ENCODE assay signal across 1 cellular context in genomic region chr4:5036239-5036638, GRCh38.
TF ChIP-seq lines count a peak whose summit lies in the region.

No MANE protein-coding gene starts in this region.

TF ChIP-seq in K562, 482 proteins besides CTCF, POLR2A, EP300 and RAD21 (continues in another document):
- TF ChIP-seq ZBTB40 (IDR thresholded peaks at IDR 0.05) (no peak), ZBTB40 (CRISPR knock-in tag; IDR thresholded peaks at IDR 0.05) (no peak), EHMT2 (IDR thresholded peaks at IDR 0.05) (no peak), ZBED1 (IDR thresholded peaks at IDR 0.05) (no peak), BHLHE40 (IDR thresholded peaks at IDR 0.05; ENCODE audit: low read length) (0 out of 2 replicates have a peak, but pooled peaks have one; percentile 22), YY1 (IDR thresholded peaks at IDR 0.05; ENCODE audit: borderline replicate concordance in 1 of 3, control insufficient read depth in 1 of 3, extremely low read depth in 1 of 3, insufficient read depth in 3 of 3, insufficient read length in 1 of 3, insufficient replicate concordance in 2 of 3, low read depth in 1 of 3, low read length in 2 of 3) (no peak), PREB (CRISPR knock-in tag; IDR thresholded peaks at IDR 0.05) (no peak), NR2C1 (IDR thresholded peaks at IDR 0.05) (no peak), NR2C1 (tag; IDR thresholded peaks at IDR 0.05) (0 out of 2 replicates have a peak, but pooled peaks have one; percentile 15), RBFOX2 (IDR thresholded peaks at IDR 0.05; ENCODE audit: low read depth, low read length) (no peak), WHSC1 (IDR thresholded peaks at IDR 0.05; ENCODE audit: low read length) (no peak), KHSRP (IDR thresholded peaks at IDR 0.05) (no peak), PYGO2 (tag; IDR thresholded peaks at IDR 0.05) (no peak), ZFP30 (CRISPR knock-in tag; IDR thresholded peaks at IDR 0.05; ENCODE audit: borderline replicate concordance) (no peak), SP1 (CRISPR knock-in tag; IDR thresholded peaks at IDR 0.05) (no peak), NFYB (IDR thresholded peaks at IDR 0.05; ENCODE audit: extremely low read depth, insufficient read length) (no peak), CCNT2 (IDR thresholded peaks at IDR 0.05; ENCODE audit: borderline replicate concordance, extremely low read depth, insufficient read length, low read depth, low read length) (no peak), ZNF184 (CRISPR knock-in tag; IDR thresholded peaks at IDR 0.05) (no peak), MAFF (IDR thresholded peaks at IDR 0.05; ENCODE audit: low read length) (peak; percentile 100), MTF1 (CRISPR knock-in tag; IDR thresholded peaks at IDR 0.05; ENCODE audit: borderline replicate concordance) (no peak), NR4A1 (CRISPR knock-in tag; IDR thresholded peaks at IDR 0.05) (no peak), NR4A1 (tag; IDR thresholded peaks at IDR 0.05) (no peak), ZNF79 (CRISPR knock-in tag; IDR thresholded peaks at IDR 0.05; ENCODE audit: low read depth) (no peak), POLR2AphosphoS5 (IDR thresholded peaks at IDR 0.05; ENCODE audit: control insufficient read depth, insufficient read depth, low read depth, low read length) (peak; percentile 78), NFIX (CRISPR knock-in tag; IDR thresholded peaks at IDR 0.05; ENCODE audit: low read depth) (no peak), MXI1 (IDR thresholded peaks at IDR 0.05; ENCODE audit: low read depth, low read length) (peak; percentile 39; the same call in 1 of the 2 replicates), ZNF444 (CRISPR knock-in tag; IDR thresholded peaks at IDR 0.05) (no peak), ZNF830 (CRISPR knock-in tag; IDR thresholded peaks at IDR 0.05) (no peak), ZNF583 (CRISPR knock-in tag; IDR thresholded peaks at IDR 0.05) (no peak), NEUROD1 (IDR thresholded peaks at IDR 0.05; ENCODE audit: borderline replicate concordance, low read depth, low read length, partially characterized antibody) (peak; percentile 43), NFRKB (IDR thresholded peaks at IDR 0.05; ENCODE audit: low read depth) (no peak; the same call in 1 of the 2 replicates)
- TF ChIP-seq, protein P1, sequence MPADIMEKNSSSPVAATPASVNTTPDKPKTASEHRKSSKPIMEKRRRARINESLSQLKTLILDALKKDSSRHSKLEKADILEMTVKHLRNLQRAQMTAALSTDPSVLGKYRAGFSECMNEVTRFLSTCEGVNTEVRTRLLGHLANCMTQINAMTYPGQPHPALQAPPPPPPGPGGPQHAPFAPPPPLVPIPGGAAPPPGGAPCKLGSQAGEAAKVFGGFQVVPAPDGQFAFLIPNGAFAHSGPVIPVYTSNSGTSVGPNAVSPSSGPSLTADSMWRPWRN (IDR thresholded peaks at IDR 0.05; ENCODE audit: low read depth), result peak; percentile 40; the same call in 1 of the 2 replicates
- TF ChIP-seq, protein P2, sequence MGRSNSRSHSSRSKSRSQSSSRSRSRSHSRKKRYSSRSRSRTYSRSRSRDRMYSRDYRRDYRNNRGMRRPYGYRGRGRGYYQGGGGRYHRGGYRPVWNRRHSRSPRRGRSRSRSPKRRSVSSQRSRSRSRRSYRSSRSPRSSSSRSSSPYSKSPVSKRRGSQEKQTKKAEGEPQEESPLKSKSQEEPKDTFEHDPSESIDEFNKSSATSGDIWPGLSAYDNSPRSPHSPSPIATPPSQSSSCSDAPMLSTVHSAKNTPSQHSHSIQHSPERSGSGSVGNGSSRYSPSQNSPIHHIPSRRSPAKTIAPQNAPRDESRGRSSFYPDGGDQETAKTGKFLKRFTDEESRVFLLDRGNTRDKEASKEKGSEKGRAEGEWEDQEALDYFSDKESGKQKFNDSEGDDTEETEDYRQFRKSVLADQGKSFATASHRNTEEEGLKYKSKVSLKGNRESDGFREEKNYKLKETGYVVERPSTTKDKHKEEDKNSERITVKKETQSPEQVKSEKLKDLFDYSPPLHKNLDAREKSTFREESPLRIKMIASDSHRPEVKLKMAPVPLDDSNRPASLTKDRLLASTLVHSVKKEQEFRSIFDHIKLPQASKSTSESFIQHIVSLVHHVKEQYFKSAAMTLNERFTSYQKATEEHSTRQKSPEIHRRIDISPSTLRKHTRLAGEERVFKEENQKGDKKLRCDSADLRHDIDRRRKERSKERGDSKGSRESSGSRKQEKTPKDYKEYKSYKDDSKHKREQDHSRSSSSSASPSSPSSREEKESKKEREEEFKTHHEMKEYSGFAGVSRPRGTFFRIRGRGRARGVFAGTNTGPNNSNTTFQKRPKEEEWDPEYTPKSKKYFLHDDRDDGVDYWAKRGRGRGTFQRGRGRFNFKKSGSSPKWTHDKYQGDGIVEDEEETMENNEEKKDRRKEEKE (IDR thresholded peaks at IDR 0.05; ENCODE audit: borderline replicate concordance in 1 of 2, control insufficient read depth in 1 of 2, low read depth in 2 of 2, low read length in 1 of 2), result no peak
- TF ChIP-seq, protein P3, sequence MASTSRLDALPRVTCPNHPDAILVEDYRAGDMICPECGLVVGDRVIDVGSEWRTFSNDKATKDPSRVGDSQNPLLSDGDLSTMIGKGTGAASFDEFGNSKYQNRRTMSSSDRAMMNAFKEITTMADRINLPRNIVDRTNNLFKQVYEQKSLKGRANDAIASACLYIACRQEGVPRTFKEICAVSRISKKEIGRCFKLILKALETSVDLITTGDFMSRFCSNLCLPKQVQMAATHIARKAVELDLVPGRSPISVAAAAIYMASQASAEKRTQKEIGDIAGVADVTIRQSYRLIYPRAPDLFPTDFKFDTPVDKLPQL (IDR thresholded peaks at IDR 0.05; ENCODE audit: extremely low read depth, insufficient read length), result no peak
